Comparison of ENCODE assay signal across 10 cellular contexts in the genomic region with DNA sequence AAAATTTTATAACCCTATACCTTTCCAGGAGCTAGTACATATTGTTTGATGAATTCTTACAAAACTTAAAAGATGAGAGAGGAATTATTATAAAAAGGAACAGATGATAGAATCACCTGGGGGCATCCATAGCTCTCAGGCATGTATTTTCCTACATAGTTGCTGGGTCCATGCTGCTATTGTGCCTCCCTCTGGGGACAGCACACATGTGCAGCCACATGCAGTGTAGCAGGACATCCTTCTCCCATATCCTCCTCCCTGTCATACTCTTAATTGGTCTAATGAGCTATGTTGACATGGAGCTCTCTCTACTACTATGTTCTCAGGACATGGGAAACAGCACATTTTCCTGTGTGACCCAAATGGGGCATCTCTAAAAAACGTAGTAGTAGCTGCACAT.
"Had no signal": no experiment of that assay in that cellular context is flagged by ENCODE, and none has a peak within 500 bp of the region (broad histone marks: within the 10 kb centered on the region; RNA-seq: fewer than 3 reads in every experiment).

No MANE protein-coding gene starts in this region.

- H3K4me1 ChIP-seq: left lung, neural progenitor cell had no signal

- H3K4me2 ChIP-seq: neural progenitor cell had no signal

- H3K27ac Mint-ChIP-seq: activated CD4-positive, alpha-beta memory T cell treated with anti-CD3 and anti-CD28 coated beads, Interleukin-2, amount 10 ng/mL, durations not matched to agents 7 days and 5 days; activated naive CD4-positive, alpha-beta T cell treated with anti-CD3 and anti-CD28 coated beads, Interleukin-2, amount 10 ng/mL, durations not matched to agents 7 days and 5 days; activated T-cell treated with anti-CD3 and anti-CD28 coated beads, Interleukin-2, amount 50 U/mL, for 24 hours; naive B cell; neural progenitor cell; type B pancreatic cell had no signal

- H3K27ac ChIP-seq: left lung, neural progenitor cell, spleen had no signal

- H3K36me3 Mint-ChIP-seq: activated naive CD4-positive, alpha-beta T cell treated with anti-CD3 and anti-CD28 coated beads, Interleukin-2, amount 10 ng/mL, durations not matched to agents 7 days and 5 days; naive B cell; neural progenitor cell; type B pancreatic cell had no signal

- H3K4me1 Mint-ChIP-seq: activated CD4-positive, alpha-beta memory T cell treated with anti-CD3 and anti-CD28 coated beads, Interleukin-2, amount 10 ng/mL, durations not matched to agents 7 days and 5 days; activated naive CD4-positive, alpha-beta T cell treated with anti-CD3 and anti-CD28 coated beads, Interleukin-2, amount 10 ng/mL, durations not matched to agents 7 days and 5 days; naive B cell; stimulated activated naive CD8-positive, alpha-beta T cell treated with anti-CD3 and anti-CD28 coated beads, Interleukin-15, amount 100 ng/mL, for 72 hours had no signal

- H3K9ac ChIP-seq: neural progenitor cell had no signal

- H3K36me3 ChIP-seq: left lung, neural progenitor cell, spleen had no signal

- H3K9me3 Mint-ChIP-seq: activated CD4-positive, alpha-beta memory T cell treated with anti-CD3 and anti-CD28 coated beads, Interleukin-2, amount 10 ng/mL, durations not matched to agents 7 days and 5 days; activated naive CD4-positive, alpha-beta T cell treated with anti-CD3 and anti-CD28 coated beads, Interleukin-2, amount 10 ng/mL, durations not matched to agents 7 days and 5 days; activated T-cell treated with anti-CD3 and anti-CD28 coated beads, Interleukin-2, amount 50 U/mL, for 24 hours; naive B cell; neural progenitor cell; stimulated activated naive CD8-positive, alpha-beta T cell treated with anti-CD3 and anti-CD28 coated beads, Interleukin-15, amount 100 ng/mL, for 72 hours; type B pancreatic cell had no signal

- H3K4me3 ChIP-seq: left lung, neural progenitor cell, spleen had no signal

- H3K4me3 Mint-ChIP-seq: activated CD4-positive, alpha-beta memory T cell treated with anti-CD3 and anti-CD28 coated beads, Interleukin-2, amount 10 ng/mL, durations not matched to agents 7 days and 5 days; activated naive CD4-positive, alpha-beta T cell treated with anti-CD3 and anti-CD28 coated beads, Interleukin-2, amount 10 ng/mL, durations not matched to agents 7 days and 5 days; activated T-cell treated with anti-CD3 and anti-CD28 coated beads, Interleukin-2, amount 50 U/mL, for 24 hours; naive B cell; neural progenitor cell; stimulated activated naive CD8-positive, alpha-beta T cell treated with anti-CD3 and anti-CD28 coated beads, Interleukin-15, amount 100 ng/mL, for 72 hours; type B pancreatic cell had no signal

- H3K27me3 Mint-ChIP-seq: activated CD4-positive, alpha-beta memory T cell treated with anti-CD3 and anti-CD28 coated beads, Interleukin-2, amount 10 ng/mL, durations not matched to agents 7 days and 5 days; activated naive CD4-positive, alpha-beta T cell treated with anti-CD3 and anti-CD28 coated beads, Interleukin-2, amount 10 ng/mL, durations not matched to agents 7 days and 5 days; activated T-cell treated with anti-CD3 and anti-CD28 coated beads, Interleukin-2, amount 50 U/mL, for 24 hours; naive B cell; stimulated activated naive CD8-positive, alpha-beta T cell treated with anti-CD3 and anti-CD28 coated beads, Interleukin-15, amount 100 ng/mL, for 72 hours; type B pancreatic cell had no signal

- DNase-seq: activated CD4-positive, alpha-beta memory T cell treated with anti-CD3 and anti-CD28 coated beads, Interleukin-2, amount 10 ng/mL, durations not matched to agents 7 days and 5 days; activated naive CD4-positive, alpha-beta T cell treated with anti-CD3 and anti-CD28 coated beads, Interleukin-2, amount 10 ng/mL, durations not matched to agents 7 days and 5 days; activated T-cell treated with anti-CD3 and anti-CD28 coated beads, Interleukin-2, amount 50 U/mL, for 24 hours; erythroblast; left lung; naive B cell; spleen; stimulated activated naive CD8-positive, alpha-beta T cell treated with anti-CD3 and anti-CD28 coated beads, Interleukin-15, amount 100 ng/mL, for 72 hours had no signal

- H3K27me3 ChIP-seq: left lung, neural progenitor cell, spleen had no signal

- H3K9me3 ChIP-seq: left lung, spleen had no signal

- H2AFZ ChIP-seq: neural progenitor cell had no signal
